Comparison of ENCODE assay signal across 2 cellular contexts in genomic region chr1:156680056-156680455, GRCh38.
TF ChIP-seq lines count a peak whose summit lies in the region.

No MANE protein-coding gene starts in this region.

TF ChIP-seq in SK-N-SH, 30 proteins besides CTCF, POLR2A, EP300 and RAD21 (continued from another document):
- TF ChIP-seq REST (IDR thresholded peaks at IDR 0.05; ENCODE audit: low read depth, low read length): peak; percentile 84
TF ChIP-seq in SK-N-SH: peak in this region for 1.

TF ChIP-seq in SK-N-SH treated with all-trans-retinoic acid at 6 μM for 48 hours, 23 proteins besides CTCF, POLR2A, EP300 and RAD21 (continued from another document):
- TF ChIP-seq CREB5 (CRISPR knock-in tag; IDR thresholded peaks at IDR 0.05; ENCODE audit: low read depth) (no peak), ZNF8 (CRISPR knock-in tag; IDR thresholded peaks at IDR 0.05) (no peak), POU6F1 (CRISPR knock-in tag; IDR thresholded peaks at IDR 0.05; ENCODE audit: borderline replicate concordance, low read depth) (no peak), ZC3H10 (CRISPR knock-in tag; IDR thresholded peaks at IDR 0.05) (no peak), RARB (CRISPR knock-in tag; IDR thresholded peaks at IDR 0.05) (no peak), TOX (CRISPR knock-in tag; IDR thresholded peaks at IDR 0.05; ENCODE audit: borderline replicate concordance) (no peak), ESRRG (CRISPR knock-in tag; IDR thresholded peaks at IDR 0.05) (no peak), PATZ1 (CRISPR knock-in tag; IDR thresholded peaks at IDR 0.05; ENCODE audit: borderline replicate concordance) (no peak)
